In genomic region chr14:64478634-64479250, GRCh38 we compare ENCODE assay signal across 10 cellular contexts. TPM values are rescaled to one million over a fixed set of nuclear protein-coding genes. Genes with fewer than 3 reads are reported as not detected.
DNase-seq lines count a peak whose midpoint lies in the region; ATAC-seq and TF ChIP-seq lines count a peak whose summit lies in the region.
"Had no signal": no experiment of that assay in that cellular context is flagged by ENCODE, and none has a peak within 500 bp of the region (broad histone marks: within the 10 kb centered on the region; RNA-seq: fewer than 3 reads in every experiment).

No MANE protein-coding gene starts in this region.

- H3K27me3 ChIP-seq in prostate gland (replicated peaks; ENCODE audit: insufficient read depth) = no peaks in the 10 kb centered on the region
- H3K27me3 ChIP-seq: BLaER1 treated with 17β-estradiol and CSF1 and Interleukin-3, amounts not matched to agents 10 nM and 100 nM had no signal

- peaks cover 1 to 4% of the 10 kb centered on the region in 2 donors for H3K4me1 Mint-ChIP-seq in effector memory CD8-positive, alpha-beta T cell (ENCODE audit: low read depth in 2 of 2)
- H3K4me1 Mint-ChIP-seq: naive B cell had no signal

- H3K27ac ChIP-seq in prostate gland = no peak overlapping the region
- H3K27ac ChIP-seq: BLaER1 treated with 17β-estradiol and CSF1 and Interleukin-3, amounts not matched to agents 10 nM and 100 nM had no signal

- no peak overlapping the region for H3K4me3 ChIP-seq in prostate gland
- H3K4me3 ChIP-seq: BLaER1 treated with 17β-estradiol and CSF1 and Interleukin-3, amounts not matched to agents 10 nM and 100 nM had no signal

- no peak overlapping the region for H3K4me3 Mint-ChIP-seq in effector memory CD8-positive, alpha-beta T cell
- H3K4me3 Mint-ChIP-seq: naive B cell had no signal

- peaks cover 24% of the 10 kb centered on the region for H3K36me3 Mint-ChIP-seq in effector memory CD8-positive, alpha-beta T cell (ENCODE audit: insufficient read depth)
- H3K36me3 Mint-ChIP-seq: naive B cell had no signal

- H3K27me3 Mint-ChIP-seq in effector memory CD8-positive, alpha-beta T cell = no peaks in the 10 kb centered on the region
- H3K27me3 Mint-ChIP-seq: naive B cell had no signal

- DNase-seq in NCI-H1092 treated with DMSO at 0.1 percent for 48 hours (lab: John Stamatoyannopoulos, UW) (peak; percentile 9), NCI-H1092 (lab: John Stamatoyannopoulos, UW) (no peak), NCI-H1694 (lab: John Stamatoyannopoulos, UW) (peak; percentile 55), prostate gland (ENCODE audit: low spot score) (no peak), 8988T (no peak)
- DNase-seq in effector memory CD8-positive, alpha-beta T cell = peak; percentile 18 to 25 (median 19)
- no peak for DNase-seq in stimulated activated CD4-positive, alpha-beta T cell treated with anti-CD3 and anti-CD28 coated beads, Interleukin-4, amount 100 ng/mL, for 24 hours
- no peak for DNase-seq in effector CD4-positive, alpha-beta T cell
- DNase-seq: naive B cell had no signal

- H3K9me3 ChIP-seq in prostate gland = no peaks in the 10 kb centered on the region
- H3K9me3 ChIP-seq: BLaER1 treated with 17β-estradiol and CSF1 and Interleukin-3, amounts not matched to agents 10 nM and 100 nM had no signal

- no peaks in the 10 kb centered on the region for H3K4me1 ChIP-seq in prostate gland (replicated peaks)

- TF ChIP-seq POLR2A in prostate gland (IDR thresholded peaks at IDR 0.05) = no peak

- ATAC-seq in effector memory CD8-positive, alpha-beta T cell (replicated peaks) = peak; percentile 47

- intact Hi-C loops in prostate gland (cut with DNase I) = loop anchor here (5.0 to 10.0 kb wide), 2 partner anchors 46 to 134 kb away; no protein-coding TSS in a partner anchor

- TF ChIP-seq CTCF in prostate gland (IDR thresholded peaks at IDR 0.05) = peak in 3 of 4 experiments; percentile 29 to 46 (median 45)

- no peaks in the 10 kb centered on the region for H3K36me3 ChIP-seq in prostate gland

- no peak overlapping the region for H3K27ac Mint-ChIP-seq in effector memory CD8-positive, alpha-beta T cell

- H3K9me3 Mint-ChIP-seq in effector memory CD8-positive, alpha-beta T cell = no peaks in the 10 kb centered on the region
- H3K9me3 Mint-ChIP-seq: naive B cell had no signal

RNA-seq across cellular contexts. Expression of gene AKAP5, which starts 13.4 kb away (rescaled TPM):
- under 1 TPM; 0.51 to 0.82 TPM for total RNA-seq in prostate gland

RNA-seq across cellular contexts. Expression of gene ZBTB25, which starts 24.9 kb away (rescaled TPM):
- total RNA-seq in prostate gland = 10 to 100 TPM; 10.2 to 20.2 TPM

RNA-seq across cellular contexts. Expression of gene ZBTB1, which starts 25.8 kb away (rescaled TPM):
- 10 to 100 TPM; 56.5 to 74.3 TPM for total RNA-seq in prostate gland

Comparison
In these comparisons a context has a peak if more than half of its experiments do, and no peak if none do; other contexts are left out.
1. DNase-seq: peak in NCI-H1092 treated with DMSO at 0.1 percent for 48 hours (single experiment), NCI-H1694 (single experiment) and effector memory CD8-positive, alpha-beta T cell (3 of 3); none in NCI-H1092 (single experiment), prostate gland (single experiment), stimulated activated CD4-positive, alpha-beta T cell treated with anti-CD3 and anti-CD28 coated beads, Interleukin-4, amount 100 ng/mL, for 24 hours (single experiment), 8988T (single experiment) and effector CD4-positive, alpha-beta T cell (single experiment).